Comparison of ENCODE assay signal across 11 cellular contexts in the genomic region with DNA sequence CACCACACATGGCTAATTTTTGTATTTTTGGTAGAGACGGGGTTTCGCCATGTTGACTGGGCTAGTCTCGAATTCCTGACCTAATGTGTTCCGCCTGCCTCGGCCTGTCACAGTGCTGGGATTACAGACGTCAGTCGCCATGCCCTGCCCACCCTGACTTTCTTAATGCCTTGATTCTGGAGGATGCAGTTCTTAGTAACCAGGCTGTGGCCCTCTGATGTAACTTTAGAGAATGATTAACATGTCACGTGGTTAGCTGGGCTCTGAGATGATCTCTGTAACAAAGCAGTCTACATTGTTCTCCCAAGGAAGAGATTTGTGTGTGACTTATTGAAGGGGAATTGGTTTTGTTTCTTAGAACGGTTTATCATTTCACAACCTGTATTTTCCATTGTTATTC. TPM values are rescaled to one million over a fixed set of nuclear protein-coding genes. Genes with fewer than 3 reads are reported as not detected.
A peak's percentile ranks its signal among the peaks of the same experiment; 100 is the strongest.
DNase-seq lines count a peak whose midpoint lies in the region; ATAC-seq and TF ChIP-seq lines count a peak whose summit lies in the region.
"Had no signal": no experiment of that assay in that cellular context is flagged by ENCODE, and none has a peak within 500 bp of the region (broad histone marks: within the 10 kb centered on the region; RNA-seq: fewer than 3 reads in every experiment).

No MANE protein-coding gene starts in this region.

- no peaks in the 10 kb centered on the region for H4K20me1 ChIP-seq in PC-3 (ENCODE audit: low read length)
- H4K20me1 ChIP-seq: BLaER1 treated with 17β-estradiol and CSF1 and Interleukin-3, amounts not matched to agents 10 nM and 100 nM had no signal

- intact Hi-C loops in PC-3 (cut with micrococcal nuclease), result no loop called here
- intact Hi-C loops in CD14-positive monocyte (cut with micrococcal nuclease), result no loop called here

- H3K27me3 ChIP-seq in PC-3 (ENCODE audit: low read length), result no peaks in the 10 kb centered on the region
- H3K27me3 ChIP-seq: BLaER1 treated with 17β-estradiol and CSF1 and Interleukin-3, amounts not matched to agents 10 nM and 100 nM had no signal

- POLR2A ChIA-PET in PC-3 (lab: Charles Lee; ENCODE audit: unreplicated experiment), result no interaction called here

- no peaks in the 10 kb centered on the region for H3K9me2 ChIP-seq in PC-3 (replicated peaks; ENCODE audit: low read length)

- no peak overlapping the region for H3K9ac ChIP-seq in PC-3 (ENCODE audit: low read length)
- H3K9ac ChIP-seq: BLaER1 treated with 17β-estradiol and CSF1 and Interleukin-3, amounts not matched to agents 10 nM and 100 nM had no signal

- no peaks in the 10 kb centered on the region for H3K9me3 Mint-ChIP-seq in CD14-positive monocyte
- H3K9me3 Mint-ChIP-seq: HFFc6 had no signal

- H3K27ac ChIP-seq in PC-3 (ENCODE audit: low read length), result no peak overlapping the region
- H3K27ac ChIP-seq: BLaER1 treated with 17β-estradiol and CSF1 and Interleukin-3, amounts not matched to agents 10 nM and 100 nM had no signal

- BruUV-seq in PC-3 (replicated peaks; lab: Mats Ljungman, UMichigan), result no TSS peak

- no peaks in the 10 kb centered on the region for H3K36me3 Mint-ChIP-seq in CD14-positive monocyte

- no peaks in the 10 kb centered on the region for H3K4me1 Mint-ChIP-seq in CD14-positive monocyte

- H3K27ac Mint-ChIP-seq in CD14-positive monocyte, result peak overlapping the region in 1 of 7 donors; percentile 14
- H3K27ac Mint-ChIP-seq: HFFc6 had no signal

- H3K4me1 ChIP-seq in PC-3 (ENCODE audit: insufficient read depth, low read length), result no peaks in the 10 kb centered on the region

- H3K4me2 ChIP-seq in PC-3 (ENCODE audit: low read length), result no peak overlapping the region
- H3K4me2 ChIP-seq: BLaER1 treated with 17β-estradiol and CSF1 and Interleukin-3, amounts not matched to agents 10 nM and 100 nM had no signal

- peaks cover 0 to 2% (median 0%) of the 10 kb centered on the region in 3 donors for H3K27me3 Mint-ChIP-seq in CD14-positive monocyte (ENCODE audit: low read depth in 3 of 3)
- H3K27me3 Mint-ChIP-seq: progenitor cell of endocrine pancreas had no signal

- no peaks in the 10 kb centered on the region for H3K9me3 ChIP-seq in PC-3 (ENCODE audit: low read length)
- H3K9me3 ChIP-seq: BLaER1 treated with 17β-estradiol and CSF1 and Interleukin-3, amounts not matched to agents 10 nM and 100 nM had no signal

- no peaks in the 10 kb centered on the region for H3K79me2 ChIP-seq in PC-3 (ENCODE audit: low read length)

- ATAC-seq in HG02798 (IDR thresholded peaks at IDR 0.05; ENCODE audit: poor library complexity, unreplicated experiment) (peak; percentile 51), PC-3 (no peak)

- DNase-seq in EL, result peak; percentile 5
- peak; percentile 22 for DNase-seq in amniotic epithelial cell (ENCODE audit: low read depth)
- DNase-seq in kidney tubule cell (ENCODE audit: low spot score), result peak; percentile 84
- no peak for DNase-seq in PC-3
- DNase-seq in DMS79 treated with DMSO at 0.1 percent for 48 hours (lab: John Stamatoyannopoulos, UW), result no peak
- no peak for DNase-seq in CD14-positive monocyte (ENCODE audit: low spot score)
- DNase-seq in NCI-H1694 (lab: John Stamatoyannopoulos, UW), result no peak
- DNase-seq: HFFc6 had no signal

- H3K4me3 Mint-ChIP-seq in CD14-positive monocyte, result no peak overlapping the region
- H3K4me3 Mint-ChIP-seq: HFFc6 had no signal

- H3F3A ChIP-seq in PC-3 (ENCODE audit: low read length, unreplicated experiment), result no peaks in the 10 kb centered on the region

- TF ChIP-seq CTCF in PC-3 (conservative IDR thresholded peaks at IDR 0.05; ENCODE audit: low read depth, low read length) (no peak), CD14-positive monocyte (IDR thresholded peaks at IDR 0.05) (no peak)

- CTCF ChIA-PET in PC-3 (lab: Charles Lee), result no interaction called here

- H3K36me3 ChIP-seq in PC-3 (ENCODE audit: low read depth, low read length), result no peaks in the 10 kb centered on the region
- H3K36me3 ChIP-seq: BLaER1 treated with 17β-estradiol and CSF1 and Interleukin-3, amounts not matched to agents 10 nM and 100 nM had no signal

- no peak overlapping the region for H3K4me3 ChIP-seq in PC-3 (ENCODE audit: low read length)
- H3K4me3 ChIP-seq: BLaER1 treated with 17β-estradiol and CSF1 and Interleukin-3, amounts not matched to agents 10 nM and 100 nM had no signal

- H2AFZ ChIP-seq in PC-3 (ENCODE audit: low read length), result no peak overlapping the region

RNA-seq across cellular contexts. Expression of gene ANK2, which starts 30.6 kb away (rescaled TPM):
- total RNA-seq in PC-3 (2014; rRNA removed), result 1.4 and 1.8 TPM in 2 replicates
- not detected for polyA plus RNA-seq in CD14-positive monocyte

Comparison
In these comparisons a context has a peak if more than half of its experiments do, and no peak if none do; other contexts are left out.
1. DNase-seq: peak in EL (single experiment), amniotic epithelial cell (single experiment) and kidney tubule cell (single experiment); none in PC-3 (single experiment), DMS79 treated with DMSO at 0.1 percent for 48 hours (single experiment), CD14-positive monocyte (single experiment) and NCI-H1694 (single experiment).